In the genomic region with DNA sequence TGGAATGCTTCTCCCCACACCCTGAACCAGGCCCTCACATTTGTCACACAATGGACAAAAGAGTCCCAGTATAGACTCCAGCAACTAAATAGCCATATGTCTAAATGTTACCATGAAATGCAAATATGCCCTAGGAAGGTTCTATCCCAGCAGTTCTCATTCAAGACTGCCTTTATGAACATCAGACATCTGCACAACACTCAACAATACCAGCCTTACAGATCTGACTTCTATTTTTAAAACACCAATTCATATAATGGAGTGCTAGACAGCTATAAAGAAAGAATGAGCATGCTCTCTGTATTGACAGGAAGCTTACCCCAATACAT, we compare ENCODE assay signal across 1 cellular context.
TF ChIP-seq lines count a peak whose summit lies in the region.

No MANE protein-coding gene starts in this region.

TF ChIP-seq in GM23338, 12 proteins besides CTCF, POLR2A, EP300 and RAD21:
- TF ChIP-seq NANOG (IDR thresholded peaks at IDR 0.05; ENCODE audit: borderline replicate concordance): no peak
- TF ChIP-seq EZH2phosphoT487 (IDR thresholded peaks at IDR 0.05; ENCODE audit: unreplicated experiment): no peak
- TF ChIP-seq EZH2 (IDR thresholded peaks at IDR 0.05; ENCODE audit: low read depth, unreplicated experiment): no peak
- TF ChIP-seq, protein P1, sequence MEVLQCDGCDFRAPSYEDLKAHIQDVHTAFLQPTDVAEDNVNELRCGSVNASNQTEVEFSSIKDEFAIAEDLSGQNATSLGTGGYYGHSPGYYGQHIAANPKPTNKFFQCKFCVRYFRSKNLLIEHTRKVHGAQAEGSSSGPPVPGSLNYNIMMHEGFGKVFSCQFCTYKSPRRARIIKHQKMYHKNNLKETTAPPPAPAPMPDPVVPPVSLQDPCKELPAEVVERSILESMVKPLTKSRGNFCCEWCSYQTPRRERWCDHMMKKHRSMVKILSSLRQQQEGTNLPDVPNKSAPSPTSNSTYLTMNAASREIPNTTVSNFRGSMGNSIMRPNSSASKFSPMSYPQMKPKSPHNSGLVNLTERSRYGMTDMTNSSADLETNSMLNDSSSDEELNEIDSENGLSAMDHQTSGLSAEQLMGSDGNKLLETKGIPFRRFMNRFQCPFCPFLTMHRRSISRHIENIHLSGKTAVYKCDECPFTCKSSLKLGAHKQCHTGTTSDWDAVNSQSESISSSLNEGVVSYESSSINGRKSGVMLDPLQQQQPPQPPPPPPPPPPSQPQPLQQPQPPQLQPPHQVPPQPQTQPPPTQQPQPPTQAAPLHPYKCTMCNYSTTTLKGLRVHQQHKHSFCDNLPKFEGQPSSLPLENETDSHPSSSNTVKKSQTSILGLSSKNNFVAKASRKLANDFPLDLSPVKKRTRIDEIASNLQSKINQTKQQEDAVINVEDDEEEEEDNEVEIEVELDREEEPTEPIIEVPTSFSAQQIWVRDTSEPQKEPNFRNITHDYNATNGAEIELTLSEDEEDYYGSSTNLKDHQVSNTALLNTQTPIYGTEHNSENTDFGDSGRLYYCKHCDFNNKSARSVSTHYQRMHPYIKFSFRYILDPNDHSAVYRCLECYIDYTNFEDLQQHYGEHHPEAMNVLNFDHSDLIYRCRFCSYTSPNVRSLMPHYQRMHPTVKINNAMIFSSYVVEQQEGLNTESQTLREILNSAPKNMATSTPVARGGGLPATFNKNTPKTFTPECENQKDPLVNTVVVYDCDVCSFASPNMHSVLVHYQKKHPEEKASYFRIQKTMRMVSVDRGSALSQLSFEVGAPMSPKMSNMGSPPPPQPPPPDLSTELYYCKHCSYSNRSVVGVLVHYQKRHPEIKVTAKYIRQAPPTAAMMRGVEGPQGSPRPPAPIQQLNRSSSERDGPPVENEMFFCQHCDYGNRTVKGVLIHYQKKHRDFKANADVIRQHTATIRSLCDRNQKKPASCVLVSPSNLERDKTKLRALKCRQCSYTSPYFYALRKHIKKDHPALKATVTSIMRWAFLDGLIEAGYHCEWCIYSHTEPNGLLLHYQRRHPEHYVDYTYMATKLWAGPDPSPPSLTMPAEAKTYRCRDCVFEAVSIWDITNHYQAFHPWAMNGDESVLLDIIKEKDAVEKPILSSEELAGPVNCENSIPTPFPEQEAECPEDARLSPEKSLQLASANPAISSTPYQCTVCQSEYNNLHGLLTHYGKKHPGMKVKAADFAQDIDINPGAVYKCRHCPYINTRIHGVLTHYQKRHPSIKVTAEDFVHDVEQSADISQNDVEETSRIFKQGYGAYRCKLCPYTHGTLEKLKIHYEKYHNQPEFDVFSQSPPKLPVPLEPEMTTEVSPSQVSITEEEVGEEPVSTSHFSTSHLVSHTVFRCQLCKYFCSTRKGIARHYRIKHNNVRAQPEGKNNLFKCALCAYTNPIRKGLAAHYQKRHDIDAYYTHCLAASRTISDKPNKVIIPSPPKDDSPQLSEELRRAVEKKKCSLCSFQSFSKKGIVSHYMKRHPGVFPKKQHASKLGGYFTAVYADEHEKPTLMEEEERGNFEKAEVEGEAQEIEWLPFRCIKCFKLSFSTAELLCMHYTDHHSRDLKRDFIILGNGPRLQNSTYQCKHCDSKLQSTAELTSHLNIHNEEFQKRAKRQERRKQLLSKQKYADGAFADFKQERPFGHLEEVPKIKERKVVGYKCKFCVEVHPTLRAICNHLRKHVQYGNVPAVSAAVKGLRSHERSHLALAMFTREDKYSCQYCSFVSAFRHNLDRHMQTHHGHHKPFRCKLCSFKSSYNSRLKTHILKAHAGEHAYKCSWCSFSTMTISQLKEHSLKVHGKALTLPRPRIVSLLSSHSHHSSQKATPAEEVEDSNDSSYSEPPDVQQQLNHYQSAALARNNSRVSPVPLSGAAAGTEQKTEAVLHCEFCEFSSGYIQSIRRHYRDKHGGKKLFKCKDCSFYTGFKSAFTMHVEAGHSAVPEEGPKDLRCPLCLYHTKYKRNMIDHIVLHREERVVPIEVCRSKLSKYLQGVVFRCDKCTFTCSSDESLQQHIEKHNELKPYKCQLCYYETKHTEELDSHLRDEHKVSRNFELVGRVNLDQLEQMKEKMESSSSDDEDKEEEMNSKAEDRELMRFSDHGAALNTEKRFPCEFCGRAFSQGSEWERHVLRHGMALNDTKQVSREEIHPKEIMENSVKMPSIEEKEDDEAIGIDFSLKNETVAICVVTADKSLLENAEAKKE (CRISPR knock-in tag; IDR thresholded peaks at IDR 0.05): no peak
- TF ChIP-seq, protein P2, sequence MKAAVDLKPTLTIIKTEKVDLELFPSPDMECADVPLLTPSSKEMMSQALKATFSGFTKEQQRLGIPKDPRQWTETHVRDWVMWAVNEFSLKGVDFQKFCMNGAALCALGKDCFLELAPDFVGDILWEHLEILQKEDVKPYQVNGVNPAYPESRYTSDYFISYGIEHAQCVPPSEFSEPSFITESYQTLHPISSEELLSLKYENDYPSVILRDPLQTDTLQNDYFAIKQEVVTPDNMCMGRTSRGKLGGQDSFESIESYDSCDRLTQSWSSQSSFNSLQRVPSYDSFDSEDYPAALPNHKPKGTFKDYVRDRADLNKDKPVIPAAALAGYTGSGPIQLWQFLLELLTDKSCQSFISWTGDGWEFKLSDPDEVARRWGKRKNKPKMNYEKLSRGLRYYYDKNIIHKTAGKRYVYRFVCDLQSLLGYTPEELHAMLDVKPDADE (IDR thresholded peaks at IDR 0.05): no peak
- TF ChIP-seq ZNF114 (CRISPR knock-in tag; IDR thresholded peaks at IDR 0.05): no peak
- TF ChIP-seq JUNB (IDR thresholded peaks at IDR 0.05; ENCODE audit: unreplicated experiment): no peak
- no peak for TF ChIP-seq CREB1 (CRISPR knock-in tag; IDR thresholded peaks at IDR 0.05; ENCODE audit: low read depth)
